ENCODE assay signal across 28 cellular contexts in genomic region chr10:11238893-11239292, GRCh38.
DNase-seq lines count a peak whose midpoint lies in the region; ATAC-seq, FAIRE-seq and TF ChIP-seq lines count a peak whose summit lies in the region.
"Had no signal": no experiment of that assay in that cellular context is flagged by ENCODE, and none has a peak within 500 bp of the region (broad histone marks: within the 10 kb centered on the region; RNA-seq: fewer than 3 reads in every experiment).

No MANE protein-coding gene starts in this region.

- peaks cover 62% of the 10 kb centered on the region for H3K36me3 Mint-ChIP-seq in activated CD4-positive, alpha-beta T cell treated with anti-CD3 and anti-CD28 coated beads, Interleukin-2, amount 10 ng/mL, durations not matched to agents 7 days and 5 days (ENCODE audit: low read depth)
- H3K36me3 Mint-ChIP-seq in neural crest cell (ENCODE audit: low read depth) (peaks cover 6% of the 10 kb centered on the region), WTC11 (no peaks in the 10 kb centered on the region)

- H3K4me3 ChIP-seq in epithelial cell of esophagus (ENCODE audit: low read length): no peak overlapping the region
- H3K4me3 ChIP-seq: esophagus squamous epithelium, skin epidermis, transverse colon had no signal

- peaks cover 63% of the 10 kb centered on the region for H3K4me1 Mint-ChIP-seq in activated CD4-positive, alpha-beta T cell treated with anti-CD3 and anti-CD28 coated beads, Interleukin-2, amount 10 ng/mL, durations not matched to agents 7 days and 5 days
- peaks cover 24% of the 10 kb centered on the region for H3K4me1 Mint-ChIP-seq in neural crest cell
- peaks cover 17% of the 10 kb centered on the region for H3K4me1 Mint-ChIP-seq in WTC11

- CTCF ChIA-PET in activated CD4-positive, alpha-beta T cell treated with anti-CD3 and anti-CD28 coated beads, Interleukin-2, amount 10 ng/mL, durations not matched to agents 7 days and 5 days (lab: Charles Lee): interaction anchor here (1.1 to 1.7 kb wide), 4 partner anchors 19 to 73 kb away, joined by 3 to 4 read pairs (median 4); no protein-coding TSS in a partner anchor
- CTCF ChIA-PET in WTC11 (lab: Charles Lee): no interaction called here

- H3K27ac Mint-ChIP-seq in activated CD4-positive, alpha-beta T cell treated with anti-CD3 and anti-CD28 coated beads, Interleukin-2, amount 10 ng/mL, durations not matched to agents 7 days and 5 days: peak overlapping the region; percentile 22
- H3K27ac Mint-ChIP-seq in neural crest cell (ENCODE audit: unreplicated experiment) (peak overlapping the region; percentile 52), WTC11 (no peak overlapping the region)
- H3K27ac Mint-ChIP-seq: endodermal cell had no signal

- no peaks in the 10 kb centered on the region for H3K9me3 Mint-ChIP-seq in activated CD4-positive, alpha-beta T cell treated with anti-CD3 and anti-CD28 coated beads, Interleukin-2, amount 10 ng/mL, durations not matched to agents 7 days and 5 days
- H3K9me3 Mint-ChIP-seq in neural crest cell (no peaks in the 10 kb centered on the region), WTC11 (no peaks in the 10 kb centered on the region)
- H3K9me3 Mint-ChIP-seq: activated naive CD4-positive, alpha-beta T cell treated with anti-CD3 and anti-CD28 coated beads, Interleukin-2, amount 50 U/mL, for 72 hours; endodermal cell; immature natural killer cell; T-cell had no signal

- peak; percentile 66 for FAIRE-seq in GM19239 (lab: Jason Lieb, UNC)
- FAIRE-seq: A204.1 had no signal

- no peak for DNase-seq in activated CD4-positive, alpha-beta T cell treated with anti-CD3 and anti-CD28 coated beads, Interleukin-2, amount 10 ng/mL, durations not matched to agents 7 days and 5 days
- no peak for DNase-seq in activated CD4-positive, alpha-beta T cell treated with anti-CD3 and anti-CD28 coated beads, Interleukin-2, amount 50 U/mL, for 48 hours
- DNase-seq in GM19239 (ENCODE audit: insufficient read length, low spot score) (no peak), epithelial cell of esophagus (ENCODE audit: low read depth) (peak; percentile 21), neural crest cell (ENCODE audit: low read depth, low spot score) (no peak), WTC11 (ENCODE audit: low spot score) (no peak), NCI-H82 treated with DMSO at 0.1 percent for 48 hours (lab: John Stamatoyannopoulos, UW; ENCODE audit: unreplicated experiment) (no peak)
- DNase-seq: AML-193, aorta, COR-L47, DMS79 treated with DMSO at 0.1 percent for 48 hours, endodermal cell, esophagus squamous epithelium, GF-D8, hypothalamus, immature natural killer cell, left colon, mesenchymal stem cell, NCI-H1436, NCI-H446, NCI-H774, RPMI8226, T-cell, transverse colon had no signal

- no peak for TF ChIP-seq CTCF in epithelial cell of esophagus (IDR thresholded peaks at IDR 0.05; ENCODE audit: insufficient read depth, low read depth, low read length, missing control alignments)
- TF ChIP-seq CTCF in neural crest cell (conservative IDR thresholded peaks at IDR 0.05): no peak
- TF ChIP-seq CTCF in WTC11 (IDR thresholded peaks at IDR 0.05): no peak

- no peak for ATAC-seq in GM21825 (IDR thresholded peaks at IDR 0.05; ENCODE audit: unreplicated experiment)
- ATAC-seq in WTC11: no peak
- ATAC-seq: activated naive CD4-positive, alpha-beta T cell treated with anti-CD3 and anti-CD28 coated beads, Interleukin-2, amount 50 U/mL, for 72 hours; left colon; T-cell had no signal

- no peak overlapping the region for H3K4me3 Mint-ChIP-seq in activated CD4-positive, alpha-beta T cell treated with anti-CD3 and anti-CD28 coated beads, Interleukin-2, amount 10 ng/mL, durations not matched to agents 7 days and 5 days
- H3K4me3 Mint-ChIP-seq in neural crest cell (no peak overlapping the region), WTC11 (no peak overlapping the region)
- H3K4me3 Mint-ChIP-seq: endodermal cell had no signal

- POLR2A ChIA-PET in activated CD4-positive, alpha-beta T cell treated with anti-CD3 and anti-CD28 coated beads, Interleukin-2, amount 10 ng/mL, durations not matched to agents 7 days and 5 days (lab: Charles Lee): no interaction called here
- POLR2A ChIA-PET in WTC11 (lab: Charles Lee): no interaction called here

- H3K27me3 Mint-ChIP-seq in activated CD4-positive, alpha-beta T cell treated with anti-CD3 and anti-CD28 coated beads, Interleukin-2, amount 10 ng/mL, durations not matched to agents 7 days and 5 days: no peaks in the 10 kb centered on the region
- H3K27me3 Mint-ChIP-seq in neural crest cell (ENCODE audit: low read depth): no peaks in the 10 kb centered on the region
- no peaks in the 10 kb centered on the region for H3K27me3 Mint-ChIP-seq in WTC11 (ENCODE audit: low read depth)
- H3K27me3 Mint-ChIP-seq: T-cell had no signal

TF ChIP-seq in WTC11, 78 proteins besides CTCF, POLR2A, EP300 and RAD21 (continues in another document):
- TF ChIP-seq, protein P1, sequence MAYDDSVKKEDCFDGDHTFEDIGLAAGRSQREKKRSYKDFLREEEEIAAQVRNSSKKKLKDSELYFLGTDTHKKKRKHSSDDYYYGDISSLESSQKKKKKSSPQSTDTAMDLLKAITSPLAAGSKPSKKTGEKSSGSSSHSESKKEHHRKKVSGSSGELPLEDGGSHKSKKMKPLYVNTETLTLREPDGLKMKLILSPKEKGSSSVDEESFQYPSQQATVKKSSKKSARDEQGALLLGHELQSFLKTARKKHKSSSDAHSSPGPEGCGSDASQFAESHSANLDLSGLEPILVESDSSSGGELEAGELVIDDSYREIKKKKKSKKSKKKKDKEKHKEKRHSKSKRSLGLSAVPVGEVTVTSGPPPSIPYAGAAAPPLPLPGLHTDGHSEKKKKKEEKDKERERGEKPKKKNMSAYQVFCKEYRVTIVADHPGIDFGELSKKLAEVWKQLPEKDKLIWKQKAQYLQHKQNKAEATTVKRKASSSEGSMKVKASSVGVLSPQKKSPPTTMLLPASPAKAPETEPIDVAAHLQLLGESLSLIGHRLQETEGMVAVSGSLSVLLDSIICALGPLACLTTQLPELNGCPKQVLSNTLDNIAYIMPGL (CRISPR knock-in tag; IDR thresholded peaks at IDR 0.05): no peak
- TF ChIP-seq SMAD4 (CRISPR knock-in tag; IDR thresholded peaks at IDR 0.05) (no peak), MAX (CRISPR knock-in tag; IDR thresholded peaks at IDR 0.05) (no peak), JUN (CRISPR knock-in tag; IDR thresholded peaks at IDR 0.05) (no peak), ZMAT4 (CRISPR knock-in tag; IDR thresholded peaks at IDR 0.05) (no peak), NR3C1 (CRISPR knock-in tag; conservative IDR thresholded peaks at IDR 0.05; ENCODE audit: low read depth) (no peak), NFYB (CRISPR knock-in tag; conservative IDR thresholded peaks at IDR 0.05; ENCODE audit: low read depth) (no peak), GTF2I (CRISPR knock-in tag; conservative IDR thresholded peaks at IDR 0.05) (no peak), ETV6 (CRISPR knock-in tag; IDR thresholded peaks at IDR 0.05) (no peak), GABPB1 (CRISPR knock-in tag; IDR thresholded peaks at IDR 0.05) (no peak), ZNF232 (CRISPR knock-in tag; IDR thresholded peaks at IDR 0.05) (no peak), EMX1 (CRISPR knock-in tag; IDR thresholded peaks at IDR 0.05) (no peak), RELA (CRISPR knock-in tag; IDR thresholded peaks at IDR 0.05; ENCODE audit: borderline replicate concordance) (no peak)
- TF ChIP-seq, protein P2, sequence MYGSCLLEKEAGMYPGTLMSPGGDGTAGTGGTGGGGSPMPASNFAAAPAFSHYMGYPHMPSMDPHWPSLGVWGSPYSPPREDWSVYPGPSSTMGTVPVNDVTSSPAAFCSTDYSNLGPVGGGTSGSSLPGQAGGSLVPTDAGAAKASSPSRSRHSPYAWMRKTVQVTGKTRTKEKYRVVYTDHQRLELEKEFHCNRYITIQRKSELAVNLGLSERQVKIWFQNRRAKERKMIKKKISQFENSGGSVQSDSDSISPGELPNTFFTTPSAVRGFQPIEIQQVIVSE (CRISPR knock-in tag; IDR thresholded peaks at IDR 0.05; ENCODE audit: borderline replicate concordance): no peak
- TF ChIP-seq, protein P3, sequence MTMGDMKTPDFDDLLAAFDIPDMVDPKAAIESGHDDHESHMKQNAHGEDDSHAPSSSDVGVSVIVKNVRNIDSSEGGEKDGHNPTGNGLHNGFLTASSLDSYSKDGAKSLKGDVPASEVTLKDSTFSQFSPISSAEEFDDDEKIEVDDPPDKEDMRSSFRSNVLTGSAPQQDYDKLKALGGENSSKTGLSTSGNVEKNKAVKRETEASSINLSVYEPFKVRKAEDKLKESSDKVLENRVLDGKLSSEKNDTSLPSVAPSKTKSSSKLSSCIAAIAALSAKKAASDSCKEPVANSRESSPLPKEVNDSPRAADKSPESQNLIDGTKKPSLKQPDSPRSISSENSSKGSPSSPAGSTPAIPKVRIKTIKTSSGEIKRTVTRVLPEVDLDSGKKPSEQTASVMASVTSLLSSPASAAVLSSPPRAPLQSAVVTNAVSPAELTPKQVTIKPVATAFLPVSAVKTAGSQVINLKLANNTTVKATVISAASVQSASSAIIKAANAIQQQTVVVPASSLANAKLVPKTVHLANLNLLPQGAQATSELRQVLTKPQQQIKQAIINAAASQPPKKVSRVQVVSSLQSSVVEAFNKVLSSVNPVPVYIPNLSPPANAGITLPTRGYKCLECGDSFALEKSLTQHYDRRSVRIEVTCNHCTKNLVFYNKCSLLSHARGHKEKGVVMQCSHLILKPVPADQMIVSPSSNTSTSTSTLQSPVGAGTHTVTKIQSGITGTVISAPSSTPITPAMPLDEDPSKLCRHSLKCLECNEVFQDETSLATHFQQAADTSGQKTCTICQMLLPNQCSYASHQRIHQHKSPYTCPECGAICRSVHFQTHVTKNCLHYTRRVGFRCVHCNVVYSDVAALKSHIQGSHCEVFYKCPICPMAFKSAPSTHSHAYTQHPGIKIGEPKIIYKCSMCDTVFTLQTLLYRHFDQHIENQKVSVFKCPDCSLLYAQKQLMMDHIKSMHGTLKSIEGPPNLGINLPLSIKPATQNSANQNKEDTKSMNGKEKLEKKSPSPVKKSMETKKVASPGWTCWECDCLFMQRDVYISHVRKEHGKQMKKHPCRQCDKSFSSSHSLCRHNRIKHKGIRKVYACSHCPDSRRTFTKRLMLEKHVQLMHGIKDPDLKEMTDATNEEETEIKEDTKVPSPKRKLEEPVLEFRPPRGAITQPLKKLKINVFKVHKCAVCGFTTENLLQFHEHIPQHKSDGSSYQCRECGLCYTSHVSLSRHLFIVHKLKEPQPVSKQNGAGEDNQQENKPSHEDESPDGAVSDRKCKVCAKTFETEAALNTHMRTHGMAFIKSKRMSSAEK (CRISPR knock-in tag; IDR thresholded peaks at IDR 0.05; ENCODE audit: borderline replicate concordance): no peak
